Comparison of ENCODE assay signal across 13 cellular contexts in the genomic region with DNA sequence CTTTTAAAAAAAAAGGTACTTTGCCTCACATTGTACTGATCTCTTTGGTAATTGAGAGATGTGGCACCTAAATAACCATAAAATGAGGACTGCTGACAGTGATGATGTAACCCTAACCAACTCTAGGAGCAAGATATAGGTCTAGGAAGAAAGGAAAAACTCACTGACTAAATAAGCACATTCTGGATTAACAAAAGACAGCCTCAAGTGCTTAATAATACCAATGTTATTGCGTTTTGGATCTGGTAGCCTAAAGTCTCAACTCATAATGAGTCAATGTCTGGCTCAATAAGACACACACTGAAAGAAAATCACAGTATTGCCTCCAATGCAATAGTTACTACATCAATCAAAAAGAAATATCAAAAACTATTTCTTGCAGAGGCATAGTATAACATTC. TPM values are rescaled to one million over a fixed set of nuclear protein-coding genes. Genes with fewer than 3 reads are reported as not detected.
DNase-seq lines count a peak whose midpoint lies in the region; ATAC-seq, FAIRE-seq and TF ChIP-seq lines count a peak whose summit lies in the region.
"Had no signal": no experiment of that assay in that cellular context is flagged by ENCODE, and none has a peak within 500 bp of the region (broad histone marks: within the 10 kb centered on the region; RNA-seq: fewer than 3 reads in every experiment).

No MANE protein-coding gene starts in this region.

- no peaks in the 10 kb centered on the region for H3K9me2 ChIP-seq in MM.1S (replicated peaks; ENCODE audit: insufficient read depth, low read length)

- H3K9me3 Mint-ChIP-seq in activated CD4-positive, alpha-beta T cell treated with anti-CD3 and anti-CD28 coated beads for 36 hours (ENCODE audit: low read depth): no peaks in the 10 kb centered on the region
- no peaks in the 10 kb centered on the region for H3K9me3 Mint-ChIP-seq in nephron

- CTCF ChIA-PET in activated CD4-positive, alpha-beta T cell treated with anti-CD3 and anti-CD28 coated beads for 36 hours (lab: Charles Lee): interaction anchor here (1.1 to 3.2 kb wide), 2 partner anchors 9 to 12 kb away, joined by 3 to 13 read pairs; no protein-coding TSS in a partner anchor
- CTCF ChIA-PET in K562 (lab: Yijun Ruan, JAX; ENCODE audit: low intra/inter-chr PET ratio): no interaction called here

- in situ Hi-C loops in K562 (cut with MboI): no loop called here
- in situ Hi-C loops in KBM-7 (cut with MboI; ENCODE audit: low pct_unique_long_range_greater_than_20kb, low sequenced_read_pairs): loop anchor here (25.0 kb wide), 1 partner anchor 90 kb away; no protein-coding TSS in a partner anchor

- no peak for DNase-seq in activated CD4-positive, alpha-beta T cell treated with anti-CD3 and anti-CD28 coated beads for 36 hours
- no peak for DNase-seq in activated CD4-positive, alpha-beta T cell treated with anti-CD3 and anti-CD28 coated beads, Interleukin-2, amount 50 U/mL, for 48 hours
- DNase-seq in MM.1S (no peak), K562 (ENCODE audit: extremely low read depth in 1 of 4, low spot score in 3 of 4) (no peak), glomerular visceral epithelial cell (ENCODE audit: extremely low spot score) (no peak), KBM-7 (no peak)
- DNase-seq: cerebellar nuclear complex, NCI-H2107, small intestine had no signal

- H3K27ac Mint-ChIP-seq in activated CD4-positive, alpha-beta T cell treated with anti-CD3 and anti-CD28 coated beads for 36 hours: no peak overlapping the region
- no peak overlapping the region for H3K27ac Mint-ChIP-seq in nephron

- H3K4me3 ChIP-seq in MM.1S (ENCODE audit: low read length) (peak overlapping the region; percentile 80), K562 (no peak overlapping the region)

- ATAC-seq in activated CD4-positive, alpha-beta T cell treated with anti-CD3 and anti-CD28 coated beads for 36 hours: no peak
- ATAC-seq in K562 (no peak), GM19351 (IDR thresholded peaks at IDR 0.05; ENCODE audit: unreplicated experiment) (no peak)

- peaks cover 70% of the 10 kb centered on the region for H3K4me1 Mint-ChIP-seq in activated CD4-positive, alpha-beta T cell treated with anti-CD3 and anti-CD28 coated beads for 36 hours
- H3K4me1 Mint-ChIP-seq in nephron: peaks cover 29% of the 10 kb centered on the region

- no peak for FAIRE-seq in K562 (lab: Jason Lieb, UNC)
- FAIRE-seq: frontal cortex, small intestine, urothelium cell line had no signal

- no peaks in the 10 kb centered on the region for H3K27me3 Mint-ChIP-seq in activated CD4-positive, alpha-beta T cell treated with anti-CD3 and anti-CD28 coated beads for 36 hours
- H3K27me3 Mint-ChIP-seq in nephron (ENCODE audit: low read depth): peaks cover 5% of the 10 kb centered on the region

- H3K4me3 Mint-ChIP-seq in activated CD4-positive, alpha-beta T cell treated with anti-CD3 and anti-CD28 coated beads for 36 hours: peak overlapping the region; percentile 41
- H3K4me3 Mint-ChIP-seq in nephron: peak overlapping the region; percentile 49 to 72 (median 62)

- H3K9me1 ChIP-seq in K562 (ENCODE audit: control insufficient read depth, insufficient read depth, low read length): peaks cover 3% of the 10 kb centered on the region

- BruUV-seq in K562 (replicated peaks; lab: Mats Ljungman, UMichigan): TSS peak; percentile 14

- intact Hi-C loops in activated CD4-positive, alpha-beta T cell treated with anti-CD3 and anti-CD28 coated beads for 36 hours (cut with DNase I, micrococcal nuclease): no loop called here
- intact Hi-C loops in K562 (cut with micrococcal nuclease): no loop called here

- TF ChIP-seq CTCF in MM.1S (IDR thresholded peaks at IDR 0.05; ENCODE audit: low read length) (no peak), K562 (IDR thresholded peaks at IDR 0.05 in 2 of 3, conservative IDR thresholded peaks at IDR 0.05 in 1 of 3; ENCODE audit: insufficient read depth in 2 of 3, low read depth in 1 of 3, low read length in 3 of 3) (no peak), nephron (IDR thresholded peaks at IDR 0.05; ENCODE audit: unreplicated experiment in 3 of 3) (no peak)

- no peak for TF ChIP-seq POLR2A in K562 (conservative IDR thresholded peaks at IDR 0.05)

- H2AFZ ChIP-seq in MM.1S (ENCODE audit: low read length): no peak overlapping the region
- no peak overlapping the region for H2AFZ ChIP-seq in K562 (ENCODE audit: low read depth, low read length)

- POLR2A ChIA-PET in activated CD4-positive, alpha-beta T cell treated with anti-CD3 and anti-CD28 coated beads for 36 hours (lab: Charles Lee): no interaction called here
- POLR2A ChIA-PET in K562 (lab: Yijun Ruan, JAX): interaction anchor here (0.6 to 2.3 kb wide), 4 partner anchors 9 to 98 kb away, joined by 3 to 6 read pairs (median 4); no protein-coding TSS in a partner anchor

- peaks cover 87% of the 10 kb centered on the region for H3F3A ChIP-seq in MM.1S (ENCODE audit: insufficient read depth, low read length)

- H3K9me3 ChIP-seq in MM.1S (replicated peaks; ENCODE audit: insufficient read depth, low read length): no peaks in the 10 kb centered on the region
- no peaks in the 10 kb centered on the region for H3K9me3 ChIP-seq in K562 (replicated peaks; ENCODE audit: control insufficient read depth, insufficient read depth, low read depth, low read length)

- H3K36me3 Mint-ChIP-seq in activated CD4-positive, alpha-beta T cell treated with anti-CD3 and anti-CD28 coated beads for 36 hours (ENCODE audit: low read depth): peaks cover 17% of the 10 kb centered on the region
- no peaks in the 10 kb centered on the region for H3K36me3 Mint-ChIP-seq in nephron (ENCODE audit: low read depth)

- TF ChIP-seq RAD21 in K562 (CRISPR knock-in tag; conservative IDR thresholded peaks at IDR 0.05 in 1 of 2, IDR thresholded peaks at IDR 0.05 in 1 of 2): no peak

- H3K27ac ChIP-seq in MM.1S (ENCODE audit: low read length): peak overlapping the region; percentile 99
- no peak overlapping the region for H3K27ac ChIP-seq in K562 (ENCODE audit: extremely low read depth, low read depth, low read length)

- TF ChIP-seq EP300 in K562 (IDR thresholded peaks at IDR 0.05; ENCODE audit: low read length): no peak

- H4K20me1 ChIP-seq in MM.1S (ENCODE audit: insufficient read depth, low read length): peaks cover 4% of the 10 kb centered on the region
- H4K20me1 ChIP-seq in K562 (replicated peaks; ENCODE audit: control insufficient read depth, insufficient read depth, low read length): no peaks in the 10 kb centered on the region

- H3K27me3 ChIP-seq in MM.1S (replicated peaks; ENCODE audit: insufficient read depth, low read length) (no peaks in the 10 kb centered on the region), K562 (ENCODE audit: control insufficient read depth in 2 of 2, insufficient read depth in 2 of 2, low read length in 2 of 2) (no peaks in the 10 kb centered on the region)

- H3K4me2 ChIP-seq in MM.1S (ENCODE audit: low read depth, low read length): peak overlapping the region; percentile 69
- H3K4me2 ChIP-seq in K562 (ENCODE audit: insufficient read depth, low read length): peak overlapping the region; percentile 15; the same call in 1 of the 2 replicates

- WGBS in K562 (ENCODE audit: insufficient coverage, low coverage, missing lambda C conversion rate): 0% methylated on average over 1 of the region's 1 CpG

- peak overlapping the region; percentile 94 for H3K9ac ChIP-seq in MM.1S (ENCODE audit: low read length)
- no peak overlapping the region for H3K9ac ChIP-seq in K562 (ENCODE audit: insufficient read depth in 1 of 2, low read depth in 2 of 2, low read length in 2 of 2)

- H3K79me2 ChIP-seq in MM.1S (ENCODE audit: low read length) (peaks cover 92% of the 10 kb centered on the region), K562 (ENCODE audit: control insufficient read depth, insufficient read depth, low read length) (peaks cover 41% of the 10 kb centered on the region)

- no peaks in the 10 kb centered on the region for H3K36me3 ChIP-seq in MM.1S (replicated peaks; ENCODE audit: insufficient read depth, low read length)
- H3K36me3 ChIP-seq in K562 (ENCODE audit: control insufficient read depth, insufficient read depth, low read length): no peaks in the 10 kb centered on the region

- peaks cover 44% of the 10 kb centered on the region for H3K4me1 ChIP-seq in MM.1S (ENCODE audit: low read length)
- H3K4me1 ChIP-seq in K562 (replicated peaks in 1 of 2; ENCODE audit: control insufficient read depth in 2 of 2, insufficient read depth in 2 of 2, low read length in 2 of 2): peaks cover 16 to 19% of the 10 kb centered on the region in 2 experiments; a peak in 4 of 5 replicates

TF ChIP-seq in K562, 482 proteins besides CTCF, POLR2A, EP300 and RAD21 (continues in another document):
- TF ChIP-seq, protein P1, sequence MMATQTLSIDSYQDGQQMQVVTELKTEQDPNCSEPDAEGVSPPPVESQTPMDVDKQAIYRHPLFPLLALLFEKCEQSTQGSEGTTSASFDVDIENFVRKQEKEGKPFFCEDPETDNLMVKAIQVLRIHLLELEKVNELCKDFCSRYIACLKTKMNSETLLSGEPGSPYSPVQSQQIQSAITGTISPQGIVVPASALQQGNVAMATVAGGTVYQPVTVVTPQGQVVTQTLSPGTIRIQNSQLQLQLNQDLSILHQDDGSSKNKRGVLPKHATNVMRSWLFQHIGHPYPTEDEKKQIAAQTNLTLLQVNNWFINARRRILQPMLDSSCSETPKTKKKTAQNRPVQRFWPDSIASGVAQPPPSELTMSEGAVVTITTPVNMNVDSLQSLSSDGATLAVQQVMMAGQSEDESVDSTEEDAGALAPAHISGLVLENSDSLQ (IDR thresholded peaks at IDR 0.05): peak; percentile 62
- peak; percentile 64 for TF ChIP-seq ATF7 (IDR thresholded peaks at IDR 0.05)
- TF ChIP-seq CREBBP (IDR thresholded peaks at IDR 0.05; ENCODE audit: low read depth, low read length): no peak
- TF ChIP-seq ZNF586 (CRISPR knock-in tag; conservative IDR thresholded peaks at IDR 0.05): no peak

RNA-seq across cellular contexts. Expression of a gene that starts 3.0 kb away (rescaled TPM):
- total RNA-seq in activated CD4-positive, alpha-beta T cell treated with anti-CD3 and anti-CD28 coated beads for 36 hours: 10 to 100 TPM; 23.7 to 26.8 TPM
- 41.9 and 57.7 TPM in 2 replicates for total RNA-seq in K562 (2011; cell fraction: chromatin; rRNA removed; ENCODE audit: low replicate concordance)
- 29.5 and 31.2 TPM in 2 replicates for total RNA-seq in K562 (2011; cell fraction: nucleolus; rRNA removed)
- 35.3 and 46.4 TPM in 2 replicates for total RNA-seq in K562 (2011; cell fraction: nucleoplasm; rRNA removed)
- 7.9 and 10.2 TPM in 2 replicates for total RNA-seq in K562 (2014; rRNA removed)
- total RNA-seq in K562 (2014; rRNA removed; fragmentation: Illumina TruSeq; extraction: Trizol): 7.3 and 12.3 TPM in 2 replicates
- 5.4 TPM in 2 replicates for total RNA-seq in K562 (2015; rRNA removed; fragmentation: Illumina TruSeq; extraction: Trizol)
- total RNA-seq in K562 (2021): 19.2 and 22.5 TPM in 2 replicates
- polyA plus RNA-seq in K562 (2011; rRNA removed): 9.1 and 11.3 TPM in 2 replicates
- polyA plus RNA-seq in K562 (2011; cell fraction: cytosol; rRNA removed): 3.3 and 5.2 TPM in 2 replicates
- 9.2 and 9.7 TPM in 2 replicates for polyA plus RNA-seq in K562 (2011; cell fraction: nucleus; rRNA removed)
- polyA plus RNA-seq in K562 (2012): 5.1 and 14.2 TPM in 2 replicates
- polyA plus RNA-seq in K562 (2014; fragmentation: Illumina TruSeq; extraction: Trizol): 6.6 and 8.2 TPM in 2 replicates
- 1 to 10 TPM; 2.1 to 4.3 TPM for polyA plus RNA-seq in K562 (2014; fragmentation: Nextera tagmentation; extraction: Ambion mirVana)
- 7.0 and 8.6 TPM in 2 replicates for polyA plus RNA-seq in K562 (2014; rRNA removed)
- 8.2 and 11.4 TPM in 2 replicates for polyA minus RNA-seq in K562 (2011; rRNA and poly(A)+ RNA removed)
- polyA minus RNA-seq in K562 (2011; cell fraction: cytosol; rRNA and poly(A)+ RNA removed): 4.9 and 5.2 TPM in 2 replicates
- 8.3 and 12.1 TPM in 2 replicates for polyA minus RNA-seq in K562 (2011; cell fraction: nucleus; rRNA and poly(A)+ RNA removed)
